In the genomic region with DNA sequence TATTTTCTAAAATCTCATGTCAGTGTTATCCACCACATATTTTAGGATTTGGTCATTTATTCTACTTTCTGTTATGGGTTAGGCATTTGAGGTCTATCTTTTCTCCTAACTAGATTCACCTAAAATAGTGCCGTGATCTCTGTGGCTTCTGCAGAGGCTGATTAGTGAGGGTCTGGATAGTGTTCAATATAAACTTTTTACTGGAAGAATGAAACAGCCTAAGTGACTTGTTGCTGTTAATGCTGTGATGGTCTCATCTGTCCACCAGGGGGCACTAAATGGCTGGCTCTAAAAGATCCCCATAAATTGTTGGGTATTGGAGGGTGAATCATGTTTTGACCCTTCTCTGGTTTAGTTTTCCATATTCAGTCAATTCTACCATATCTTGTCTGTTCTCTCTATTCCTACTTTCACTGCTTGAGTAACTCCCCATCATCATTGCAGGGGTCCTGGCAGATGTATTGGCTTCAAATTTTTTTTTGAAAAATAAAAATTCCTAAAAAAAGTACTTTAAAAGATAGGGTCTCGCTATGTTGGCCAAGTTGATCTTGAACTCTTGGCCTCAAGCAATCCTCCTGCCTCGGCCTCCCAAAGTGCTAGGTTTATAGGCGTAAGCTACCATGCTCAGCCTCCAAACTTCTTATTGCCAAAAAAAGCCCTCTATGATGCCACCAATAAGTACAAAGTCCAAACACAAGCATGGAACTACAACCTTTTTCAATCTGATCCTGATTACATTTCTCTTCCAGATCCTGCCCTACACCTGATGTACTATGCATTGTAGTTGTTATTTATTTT, we compare ENCODE assay signal across 1 cellular context.
TF ChIP-seq lines count a peak whose summit lies in the region.

No MANE protein-coding gene starts in this region.

TF ChIP-seq in GM12878, 131 proteins besides CTCF, POLR2A, EP300 and RAD21:
- TF ChIP-seq NFIC (IDR thresholded peaks at IDR 0.05; ENCODE audit: low read depth, low read length) = no peak
- TF ChIP-seq BACH1 (IDR thresholded peaks at IDR 0.05; ENCODE audit: borderline replicate concordance) = 0 out of 2 replicates have a peak, but pooled peaks have one; percentile 5
- TF ChIP-seq, protein P1, sequence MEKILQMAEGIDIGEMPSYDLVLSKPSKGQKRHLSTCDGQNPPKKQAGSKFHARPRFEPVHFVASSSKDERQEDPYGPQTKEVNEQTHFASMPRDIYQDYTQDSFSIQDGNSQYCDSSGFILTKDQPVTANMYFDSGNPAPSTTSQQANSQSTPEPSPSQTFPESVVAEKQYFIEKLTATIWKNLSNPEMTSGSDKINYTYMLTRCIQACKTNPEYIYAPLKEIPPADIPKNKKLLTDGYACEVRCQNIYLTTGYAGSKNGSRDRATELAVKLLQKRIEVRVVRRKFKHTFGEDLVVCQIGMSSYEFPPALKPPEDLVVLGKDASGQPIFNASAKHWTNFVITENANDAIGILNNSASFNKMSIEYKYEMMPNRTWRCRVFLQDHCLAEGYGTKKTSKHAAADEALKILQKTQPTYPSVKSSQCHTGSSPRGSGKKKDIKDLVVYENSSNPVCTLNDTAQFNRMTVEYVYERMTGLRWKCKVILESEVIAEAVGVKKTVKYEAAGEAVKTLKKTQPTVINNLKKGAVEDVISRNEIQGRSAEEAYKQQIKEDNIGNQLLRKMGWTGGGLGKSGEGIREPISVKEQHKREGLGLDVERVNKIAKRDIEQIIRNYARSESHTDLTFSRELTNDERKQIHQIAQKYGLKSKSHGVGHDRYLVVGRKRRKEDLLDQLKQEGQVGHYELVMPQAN (conservative IDR thresholded peaks at IDR 0.05) = no peak
- peak; percentile 61; the same call in 1 of the 2 replicates for TF ChIP-seq SMC3 (IDR thresholded peaks at IDR 0.05; ENCODE audit: borderline replicate concordance, low read length)
- no peak for TF ChIP-seq SMAD1 (IDR thresholded peaks at IDR 0.05; ENCODE audit: low read depth, partially characterized antibody)
